Comparison of ENCODE assay signal across 1 cellular context in the genomic region with DNA sequence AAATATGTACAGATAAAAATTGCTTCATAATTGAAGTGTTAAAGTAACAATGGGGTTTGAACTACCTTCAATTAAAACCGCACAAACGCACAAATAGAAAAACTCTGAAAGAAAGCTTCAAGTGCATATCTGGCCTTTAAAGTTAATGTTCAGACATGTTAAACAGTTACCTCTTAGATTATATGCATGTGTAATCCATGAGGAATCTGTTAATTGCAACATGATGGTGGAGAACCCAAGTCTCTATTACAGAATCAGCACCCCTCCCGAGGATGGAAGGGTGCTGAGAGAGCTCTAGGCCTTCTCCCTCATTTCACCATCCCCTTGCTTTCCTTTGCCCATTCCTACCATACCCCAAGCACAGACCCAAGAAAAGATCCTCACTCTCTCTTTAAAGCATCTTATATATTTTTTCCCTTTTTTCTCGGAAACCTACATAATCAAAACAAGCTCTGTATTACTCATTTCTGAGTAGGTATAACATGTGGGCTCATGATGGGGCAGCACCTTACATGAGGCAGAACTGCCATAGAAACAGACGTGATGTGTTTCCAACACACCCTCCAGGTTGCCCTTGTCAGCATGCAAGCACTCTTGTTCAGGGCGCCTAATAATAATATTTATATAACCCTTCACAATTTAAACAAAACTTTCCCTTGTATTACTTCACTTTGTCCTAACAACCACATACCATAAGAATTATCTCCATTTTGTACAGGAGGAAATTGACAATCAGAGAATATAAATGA. TPM values are rescaled to one million over a fixed set of nuclear protein-coding genes. Genes with fewer than 3 reads are reported as not detected.
"Had no signal": no experiment of that assay in that cellular context is flagged by ENCODE, and none has a peak within 500 bp of the region (broad histone marks: within the 10 kb centered on the region; RNA-seq: fewer than 3 reads in every experiment).

No MANE protein-coding gene starts in this region.

RNA-seq across cellular contexts. Expression of a gene that starts 43.5 kb away (rescaled TPM):
- total RNA-seq: ascending aorta had no signal
